In the genomic region with DNA sequence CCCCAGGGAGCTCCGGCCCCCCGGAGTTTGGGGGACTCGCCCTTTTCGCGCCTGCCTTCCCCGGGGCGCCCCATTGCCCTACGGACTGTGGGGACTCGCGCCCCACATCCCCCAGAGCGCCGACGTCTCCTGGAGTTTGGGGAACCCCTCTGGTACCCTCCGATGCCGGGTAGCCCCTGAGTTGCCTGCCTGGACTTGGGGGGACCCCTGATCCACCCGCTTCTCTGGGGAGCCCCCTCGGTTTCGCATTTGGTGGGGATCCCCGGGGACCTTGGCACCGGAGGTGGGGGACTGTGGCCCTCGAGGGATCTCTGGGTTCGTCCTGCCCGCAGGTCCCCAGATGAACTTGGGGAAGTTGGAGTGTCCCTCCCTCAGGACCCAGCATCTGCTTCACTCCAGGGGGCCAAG, we compare ENCODE assay signal across 1 cellular context.
TF ChIP-seq lines count a peak whose summit lies in the region.

No MANE protein-coding gene starts in this region.

TF ChIP-seq in HepG2, 621 proteins besides CTCF, POLR2A, EP300 and RAD21 (continues in another document):
- no peak for TF ChIP-seq REPIN1 (CRISPR knock-in tag; IDR thresholded peaks at IDR 0.05; ENCODE audit: borderline replicate concordance, low read depth)
- TF ChIP-seq ZNF790 (CRISPR knock-in tag; IDR thresholded peaks at IDR 0.05; ENCODE audit: borderline replicate concordance), result no peak
- no peak for TF ChIP-seq ZNF30 (CRISPR knock-in tag; IDR thresholded peaks at IDR 0.05)
- TF ChIP-seq ZNF121 (CRISPR knock-in tag; IDR thresholded peaks at IDR 0.05), result no peak
- TF ChIP-seq, protein P1, sequence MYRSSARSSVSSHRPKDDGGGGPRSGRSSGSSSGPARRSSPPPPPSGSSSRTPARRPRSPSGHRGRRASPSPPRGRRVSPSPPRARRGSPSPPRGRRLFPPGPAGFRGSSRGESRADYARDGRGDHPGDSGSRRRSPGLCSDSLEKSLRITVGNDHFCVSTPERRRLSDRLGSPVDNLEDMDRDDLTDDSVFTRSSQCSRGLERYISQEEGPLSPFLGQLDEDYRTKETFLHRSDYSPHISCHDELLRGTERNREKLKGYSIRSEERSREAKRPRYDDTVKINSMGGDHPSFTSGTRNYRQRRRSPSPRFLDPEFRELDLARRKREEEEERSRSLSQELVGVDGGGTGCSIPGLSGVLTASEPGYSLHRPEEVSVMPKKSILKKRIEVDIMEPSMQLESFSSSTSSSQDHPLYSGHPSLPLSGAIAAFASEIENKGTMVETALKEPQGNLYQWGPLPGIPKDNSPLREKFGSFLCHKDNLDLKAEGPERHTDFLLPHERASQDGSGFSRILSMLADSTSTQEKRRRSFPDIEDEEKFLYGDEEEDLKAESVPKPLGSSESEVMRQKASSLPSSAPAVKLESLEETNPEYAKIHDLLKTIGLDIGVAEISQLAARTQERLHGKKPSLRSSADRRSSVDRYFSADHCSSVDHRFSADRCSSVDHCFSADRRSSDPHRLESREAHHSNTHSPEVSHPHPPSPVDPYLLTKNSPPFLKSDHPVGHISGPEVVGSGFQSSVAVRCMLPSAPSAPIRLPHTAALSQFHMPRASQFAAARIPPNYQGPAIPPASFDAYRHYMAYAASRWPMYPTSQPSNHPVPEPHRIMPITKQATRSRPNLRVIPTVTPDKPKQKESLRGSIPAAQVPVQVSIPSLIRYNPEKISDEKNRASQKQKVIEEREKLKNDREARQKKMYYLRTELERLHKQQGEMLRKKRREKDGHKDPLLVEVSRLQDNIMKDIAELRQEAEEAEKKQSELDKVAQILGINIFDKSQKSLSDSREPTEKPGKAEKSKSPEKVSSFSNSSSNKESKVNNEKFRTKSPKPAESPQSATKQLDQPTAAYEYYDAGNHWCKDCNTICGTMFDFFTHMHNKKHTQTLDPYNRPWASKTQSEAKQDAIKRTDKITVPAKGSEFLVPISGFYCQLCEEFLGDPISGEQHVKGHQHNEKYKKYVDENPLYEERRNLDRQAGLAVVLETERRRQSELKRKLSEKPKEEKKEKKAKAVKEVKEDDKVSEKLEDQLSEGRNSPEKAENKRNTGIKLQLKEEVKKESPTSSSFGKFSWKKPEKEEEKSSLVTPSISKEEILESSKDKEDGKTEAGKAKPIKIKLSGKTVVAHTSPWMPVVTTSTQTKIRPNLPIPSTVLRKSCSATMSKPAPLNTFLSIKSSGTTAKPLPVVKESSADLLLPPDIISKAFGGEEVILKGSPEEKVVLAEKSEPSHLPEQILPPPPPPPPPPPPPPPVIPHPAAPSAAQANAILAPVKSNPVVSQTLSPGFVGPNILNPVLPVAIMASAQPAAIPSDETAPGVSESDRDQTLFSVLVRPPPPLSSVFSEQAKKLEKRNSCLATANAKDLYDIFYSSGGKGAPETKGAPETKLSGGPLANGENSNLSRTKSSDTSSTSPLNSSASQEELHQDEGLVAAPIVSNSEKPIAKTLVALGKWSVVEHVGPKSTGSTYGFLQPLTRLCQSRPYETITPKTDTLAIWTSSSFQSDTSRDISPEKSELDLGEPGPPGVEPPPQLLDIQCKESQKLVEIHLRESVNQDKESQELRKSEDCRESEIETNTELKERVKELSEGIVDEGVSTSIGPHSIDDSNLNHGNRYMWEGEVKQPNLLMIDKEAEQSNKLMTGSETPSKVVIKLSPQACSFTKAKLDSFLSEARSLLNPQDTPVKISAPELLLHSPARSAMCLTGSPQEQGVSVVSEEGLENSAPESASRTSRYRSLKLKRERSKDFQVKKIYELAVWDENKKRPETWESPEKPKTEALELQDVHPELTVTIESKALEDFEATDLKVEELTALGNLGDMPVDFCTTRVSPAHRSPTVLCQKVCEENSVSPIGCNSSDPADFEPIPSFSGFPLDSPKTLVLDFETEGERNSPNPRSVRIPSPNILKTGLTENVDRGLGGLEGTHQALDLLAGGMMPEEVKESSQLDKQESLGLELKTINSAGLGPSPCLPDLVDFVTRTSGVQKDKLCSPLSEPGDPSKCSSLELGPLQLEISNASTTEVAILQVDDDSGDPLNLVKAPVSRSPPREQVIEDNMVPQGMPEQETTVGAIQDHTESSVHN (CRISPR knock-in tag; IDR thresholded peaks at IDR 0.05), result no peak
- TF ChIP-seq, protein P2, sequence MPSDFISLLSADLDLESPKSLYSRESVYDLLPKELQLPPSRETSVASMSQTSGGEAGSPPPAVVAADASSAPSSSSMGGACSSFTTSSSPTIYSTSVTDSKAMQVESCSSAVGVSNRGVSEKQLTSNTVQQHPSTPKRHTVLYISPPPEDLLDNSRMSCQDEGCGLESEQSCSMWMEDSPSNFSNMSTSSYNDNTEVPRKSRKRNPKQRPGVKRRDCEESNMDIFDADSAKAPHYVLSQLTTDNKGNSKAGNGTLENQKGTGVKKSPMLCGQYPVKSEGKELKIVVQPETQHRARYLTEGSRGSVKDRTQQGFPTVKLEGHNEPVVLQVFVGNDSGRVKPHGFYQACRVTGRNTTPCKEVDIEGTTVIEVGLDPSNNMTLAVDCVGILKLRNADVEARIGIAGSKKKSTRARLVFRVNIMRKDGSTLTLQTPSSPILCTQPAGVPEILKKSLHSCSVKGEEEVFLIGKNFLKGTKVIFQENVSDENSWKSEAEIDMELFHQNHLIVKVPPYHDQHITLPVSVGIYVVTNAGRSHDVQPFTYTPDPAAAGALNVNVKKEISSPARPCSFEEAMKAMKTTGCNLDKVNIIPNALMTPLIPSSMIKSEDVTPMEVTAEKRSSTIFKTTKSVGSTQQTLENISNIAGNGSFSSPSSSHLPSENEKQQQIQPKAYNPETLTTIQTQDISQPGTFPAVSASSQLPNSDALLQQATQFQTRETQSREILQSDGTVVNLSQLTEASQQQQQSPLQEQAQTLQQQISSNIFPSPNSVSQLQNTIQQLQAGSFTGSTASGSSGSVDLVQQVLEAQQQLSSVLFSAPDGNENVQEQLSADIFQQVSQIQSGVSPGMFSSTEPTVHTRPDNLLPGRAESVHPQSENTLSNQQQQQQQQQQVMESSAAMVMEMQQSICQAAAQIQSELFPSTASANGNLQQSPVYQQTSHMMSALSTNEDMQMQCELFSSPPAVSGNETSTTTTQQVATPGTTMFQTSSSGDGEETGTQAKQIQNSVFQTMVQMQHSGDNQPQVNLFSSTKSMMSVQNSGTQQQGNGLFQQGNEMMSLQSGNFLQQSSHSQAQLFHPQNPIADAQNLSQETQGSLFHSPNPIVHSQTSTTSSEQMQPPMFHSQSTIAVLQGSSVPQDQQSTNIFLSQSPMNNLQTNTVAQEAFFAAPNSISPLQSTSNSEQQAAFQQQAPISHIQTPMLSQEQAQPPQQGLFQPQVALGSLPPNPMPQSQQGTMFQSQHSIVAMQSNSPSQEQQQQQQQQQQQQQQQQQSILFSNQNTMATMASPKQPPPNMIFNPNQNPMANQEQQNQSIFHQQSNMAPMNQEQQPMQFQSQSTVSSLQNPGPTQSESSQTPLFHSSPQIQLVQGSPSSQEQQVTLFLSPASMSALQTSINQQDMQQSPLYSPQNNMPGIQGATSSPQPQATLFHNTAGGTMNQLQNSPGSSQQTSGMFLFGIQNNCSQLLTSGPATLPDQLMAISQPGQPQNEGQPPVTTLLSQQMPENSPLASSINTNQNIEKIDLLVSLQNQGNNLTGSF (CRISPR knock-in tag; IDR thresholded peaks at IDR 0.05), result no peak
- TF ChIP-seq MIXL1 (CRISPR knock-in tag; IDR thresholded peaks at IDR 0.05), result no peak
- peak; percentile 12; the same call in 1 of the 2 replicates for TF ChIP-seq SPEN (CRISPR knock-in tag; IDR thresholded peaks at IDR 0.05; ENCODE audit: low read depth)
- TF ChIP-seq ZNF251 (CRISPR knock-in tag; IDR thresholded peaks at IDR 0.05), result no peak
- TF ChIP-seq, protein P3, sequence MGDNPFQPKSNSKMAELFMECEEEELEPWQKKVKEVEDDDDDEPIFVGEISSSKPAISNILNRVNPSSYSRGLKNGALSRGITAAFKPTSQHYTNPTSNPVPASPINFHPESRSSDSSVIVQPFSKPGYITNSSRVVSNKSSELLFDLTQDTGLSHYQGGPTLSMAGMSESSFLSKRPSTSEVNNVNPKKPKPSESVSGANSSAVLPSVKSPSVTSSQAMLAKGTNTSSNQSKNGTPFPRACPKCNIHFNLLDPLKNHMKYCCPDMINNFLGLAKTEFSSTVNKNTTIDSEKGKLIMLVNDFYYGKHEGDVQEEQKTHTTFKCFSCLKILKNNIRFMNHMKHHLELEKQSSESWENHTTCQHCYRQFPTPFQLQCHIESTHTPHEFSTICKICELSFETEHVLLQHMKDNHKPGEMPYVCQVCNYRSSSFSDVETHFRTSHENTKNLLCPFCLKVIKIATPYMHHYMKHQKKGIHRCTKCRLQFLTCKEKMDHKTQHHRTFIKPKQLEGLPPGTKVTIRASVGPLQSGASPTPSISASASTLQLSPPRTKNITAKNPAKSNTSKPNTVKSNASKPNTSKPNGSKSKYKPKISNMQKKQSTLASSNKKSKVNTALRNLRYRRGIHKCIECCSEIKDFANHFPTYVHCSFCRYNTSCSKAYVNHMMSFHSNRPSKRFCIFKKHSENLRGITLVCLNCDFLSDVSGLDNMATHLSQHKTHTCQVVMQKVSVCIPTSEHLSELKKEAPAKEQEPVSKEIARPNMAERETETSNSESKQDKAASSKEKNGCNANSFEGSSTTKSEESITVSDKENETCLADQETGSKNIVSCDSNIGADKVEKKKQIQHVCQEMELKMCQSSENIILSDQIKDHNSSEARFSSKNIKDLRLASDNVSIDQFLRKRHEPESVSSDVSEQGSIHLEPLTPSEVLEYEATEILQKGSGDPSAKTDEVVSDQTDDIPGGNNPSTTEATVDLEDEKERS (CRISPR knock-in tag; IDR thresholded peaks at IDR 0.05), result no peak
- TF ChIP-seq DR1 (CRISPR knock-in tag; IDR thresholded peaks at IDR 0.05), result no peak
- TF ChIP-seq JUND (CRISPR knock-in tag; IDR thresholded peaks at IDR 0.05), result no peak
- TF ChIP-seq, protein P4, sequence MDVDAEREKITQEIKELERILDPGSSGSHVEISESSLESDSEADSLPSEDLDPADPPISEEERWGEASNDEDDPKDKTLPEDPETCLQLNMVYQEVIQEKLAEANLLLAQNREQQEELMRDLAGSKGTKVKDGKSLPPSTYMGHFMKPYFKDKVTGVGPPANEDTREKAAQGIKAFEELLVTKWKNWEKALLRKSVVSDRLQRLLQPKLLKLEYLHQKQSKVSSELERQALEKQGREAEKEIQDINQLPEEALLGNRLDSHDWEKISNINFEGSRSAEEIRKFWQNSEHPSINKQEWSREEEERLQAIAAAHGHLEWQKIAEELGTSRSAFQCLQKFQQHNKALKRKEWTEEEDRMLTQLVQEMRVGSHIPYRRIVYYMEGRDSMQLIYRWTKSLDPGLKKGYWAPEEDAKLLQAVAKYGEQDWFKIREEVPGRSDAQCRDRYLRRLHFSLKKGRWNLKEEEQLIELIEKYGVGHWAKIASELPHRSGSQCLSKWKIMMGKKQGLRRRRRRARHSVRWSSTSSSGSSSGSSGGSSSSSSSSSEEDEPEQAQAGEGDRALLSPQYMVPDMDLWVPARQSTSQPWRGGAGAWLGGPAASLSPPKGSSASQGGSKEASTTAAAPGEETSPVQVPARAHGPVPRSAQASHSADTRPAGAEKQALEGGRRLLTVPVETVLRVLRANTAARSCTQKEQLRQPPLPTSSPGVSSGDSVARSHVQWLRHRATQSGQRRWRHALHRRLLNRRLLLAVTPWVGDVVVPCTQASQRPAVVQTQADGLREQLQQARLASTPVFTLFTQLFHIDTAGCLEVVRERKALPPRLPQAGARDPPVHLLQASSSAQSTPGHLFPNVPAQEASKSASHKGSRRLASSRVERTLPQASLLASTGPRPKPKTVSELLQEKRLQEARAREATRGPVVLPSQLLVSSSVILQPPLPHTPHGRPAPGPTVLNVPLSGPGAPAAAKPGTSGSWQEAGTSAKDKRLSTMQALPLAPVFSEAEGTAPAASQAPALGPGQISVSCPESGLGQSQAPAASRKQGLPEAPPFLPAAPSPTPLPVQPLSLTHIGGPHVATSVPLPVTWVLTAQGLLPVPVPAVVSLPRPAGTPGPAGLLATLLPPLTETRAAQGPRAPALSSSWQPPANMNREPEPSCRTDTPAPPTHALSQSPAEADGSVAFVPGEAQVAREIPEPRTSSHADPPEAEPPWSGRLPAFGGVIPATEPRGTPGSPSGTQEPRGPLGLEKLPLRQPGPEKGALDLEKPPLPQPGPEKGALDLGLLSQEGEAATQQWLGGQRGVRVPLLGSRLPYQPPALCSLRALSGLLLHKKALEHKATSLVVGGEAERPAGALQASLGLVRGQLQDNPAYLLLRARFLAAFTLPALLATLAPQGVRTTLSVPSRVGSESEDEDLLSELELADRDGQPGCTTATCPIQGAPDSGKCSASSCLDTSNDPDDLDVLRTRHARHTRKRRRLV (CRISPR knock-in tag; IDR thresholded peaks at IDR 0.05), result no peak
- TF ChIP-seq, protein P5, sequence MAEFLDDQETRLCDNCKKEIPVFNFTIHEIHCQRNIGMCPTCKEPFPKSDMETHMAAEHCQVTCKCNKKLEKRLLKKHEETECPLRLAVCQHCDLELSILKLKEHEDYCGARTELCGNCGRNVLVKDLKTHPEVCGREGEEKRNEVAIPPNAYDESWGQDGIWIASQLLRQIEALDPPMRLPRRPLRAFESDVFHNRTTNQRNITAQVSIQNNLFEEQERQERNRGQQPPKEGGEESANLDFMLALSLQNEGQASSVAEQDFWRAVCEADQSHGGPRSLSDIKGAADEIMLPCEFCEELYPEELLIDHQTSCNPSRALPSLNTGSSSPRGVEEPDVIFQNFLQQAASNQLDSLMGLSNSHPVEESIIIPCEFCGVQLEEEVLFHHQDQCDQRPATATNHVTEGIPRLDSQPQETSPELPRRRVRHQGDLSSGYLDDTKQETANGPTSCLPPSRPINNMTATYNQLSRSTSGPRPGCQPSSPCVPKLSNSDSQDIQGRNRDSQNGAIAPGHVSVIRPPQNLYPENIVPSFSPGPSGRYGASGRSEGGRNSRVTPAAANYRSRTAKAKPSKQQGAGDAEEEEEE (CRISPR knock-in tag; IDR thresholded peaks at IDR 0.05; ENCODE audit: borderline replicate concordance), result no peak
- TF ChIP-seq, protein P6, sequence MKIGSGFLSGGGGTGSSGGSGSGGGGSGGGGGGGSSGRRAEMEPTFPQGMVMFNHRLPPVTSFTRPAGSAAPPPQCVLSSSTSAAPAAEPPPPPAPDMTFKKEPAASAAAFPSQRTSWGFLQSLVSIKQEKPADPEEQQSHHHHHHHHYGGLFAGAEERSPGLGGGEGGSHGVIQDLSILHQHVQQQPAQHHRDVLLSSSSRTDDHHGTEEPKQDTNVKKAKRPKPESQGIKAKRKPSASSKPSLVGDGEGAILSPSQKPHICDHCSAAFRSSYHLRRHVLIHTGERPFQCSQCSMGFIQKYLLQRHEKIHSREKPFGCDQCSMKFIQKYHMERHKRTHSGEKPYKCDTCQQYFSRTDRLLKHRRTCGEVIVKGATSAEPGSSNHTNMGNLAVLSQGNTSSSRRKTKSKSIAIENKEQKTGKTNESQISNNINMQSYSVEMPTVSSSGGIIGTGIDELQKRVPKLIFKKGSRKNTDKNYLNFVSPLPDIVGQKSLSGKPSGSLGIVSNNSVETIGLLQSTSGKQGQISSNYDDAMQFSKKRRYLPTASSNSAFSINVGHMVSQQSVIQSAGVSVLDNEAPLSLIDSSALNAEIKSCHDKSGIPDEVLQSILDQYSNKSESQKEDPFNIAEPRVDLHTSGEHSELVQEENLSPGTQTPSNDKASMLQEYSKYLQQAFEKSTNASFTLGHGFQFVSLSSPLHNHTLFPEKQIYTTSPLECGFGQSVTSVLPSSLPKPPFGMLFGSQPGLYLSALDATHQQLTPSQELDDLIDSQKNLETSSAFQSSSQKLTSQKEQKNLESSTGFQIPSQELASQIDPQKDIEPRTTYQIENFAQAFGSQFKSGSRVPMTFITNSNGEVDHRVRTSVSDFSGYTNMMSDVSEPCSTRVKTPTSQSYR (CRISPR knock-in tag; IDR thresholded peaks at IDR 0.05; ENCODE audit: borderline replicate concordance), result no peak
- TF ChIP-seq KDM6A (CRISPR knock-in tag; IDR thresholded peaks at IDR 0.05; ENCODE audit: low read depth), result no peak
